8 cellular contexts compared by ENCODE assay signal in genomic region chr16:27316038-27316680, GRCh38. TPM values are rescaled to one million over a fixed set of nuclear protein-coding genes. Genes with fewer than 3 reads are reported as not detected.
DNase-seq lines count a peak whose midpoint lies in the region; ATAC-seq and TF ChIP-seq lines count a peak whose summit lies in the region.

No MANE protein-coding gene starts in this region.

- no peaks in the 10 kb centered on the region for H3K27me3 Mint-ChIP-seq in central memory CD8-positive, alpha-beta T cell
- H3K27me3 Mint-ChIP-seq in naive thymus-derived CD8-positive, alpha-beta T cell, result no peaks in the 10 kb centered on the region

- no peaks in the 10 kb centered on the region for H3K9me3 Mint-ChIP-seq in central memory CD8-positive, alpha-beta T cell
- H3K9me3 Mint-ChIP-seq in naive thymus-derived CD8-positive, alpha-beta T cell, result no peaks in the 10 kb centered on the region

- H3K27ac Mint-ChIP-seq in central memory CD8-positive, alpha-beta T cell (ENCODE audit: low read depth), result peak overlapping the region; percentile 96
- H3K27ac Mint-ChIP-seq in naive thymus-derived CD8-positive, alpha-beta T cell, result peak overlapping the region; percentile 91 to 97 (median 96)

- H3K27ac ChIP-seq in vagina, result peak overlapping the region; percentile 98

- POLR2A ChIA-PET in naive thymus-derived CD8-positive, alpha-beta T cell (lab: Charles Lee), result interaction anchor here (0.9 to 6.3 kb wide), 8 partner anchors 9 to 137 kb away, joined by 3 to 58 read pairs (median 3); partner anchors contain the start of gene NSMCE1

- H3K4me3 ChIP-seq in vagina, result peak overlapping the region; percentile 93 to 97

- no peak for TF ChIP-seq CTCF in vagina (IDR thresholded peaks at IDR 0.05)

- peak overlapping the region; percentile 84 for H3K4me3 Mint-ChIP-seq in central memory CD8-positive, alpha-beta T cell
- H3K4me3 Mint-ChIP-seq in naive thymus-derived CD8-positive, alpha-beta T cell, result peak overlapping the region; percentile 83 to 94 (median 91)

- no peaks in the 10 kb centered on the region for H3K27me3 ChIP-seq in vagina

- no peaks in the 10 kb centered on the region for H3K9me3 ChIP-seq in vagina

- H3K4me1 ChIP-seq in vagina, result peaks cover 75% of the 10 kb centered on the region

- TF ChIP-seq POLR2A in vagina (IDR thresholded peaks at IDR 0.05), result no peak

- ATAC-seq in left ventricle myocardium superior, result no peak
- ATAC-seq in central memory CD8-positive, alpha-beta T cell (replicated peaks; ENCODE audit: extremely low read depth, poor library complexity, severe bottlenecking), result no peak
- no peak for ATAC-seq in naive thymus-derived CD8-positive, alpha-beta T cell
- ATAC-seq in GM21390 (IDR thresholded peaks at IDR 0.05; ENCODE audit: unreplicated experiment), result no peak
- no peak for ATAC-seq in GM21786 (IDR thresholded peaks at IDR 0.05; ENCODE audit: unreplicated experiment)

- peak; percentile 70 for DNase-seq in cardiac septum (ENCODE audit: low spot score)
- no peak for DNase-seq in left ventricle myocardium superior
- no peak for DNase-seq in central memory CD8-positive, alpha-beta T cell (ENCODE audit: low spot score in 2 of 2)
- no peak for DNase-seq in naive thymus-derived CD8-positive, alpha-beta T cell
- DNase-seq in vagina (ENCODE audit: extremely low spot score in 2 of 2), result no peak
- no peak for DNase-seq in medulla oblongata (ENCODE audit: extremely low spot score)

- peaks cover 62% of the 10 kb centered on the region for H3K4me1 Mint-ChIP-seq in central memory CD8-positive, alpha-beta T cell
- H3K4me1 Mint-ChIP-seq in naive thymus-derived CD8-positive, alpha-beta T cell, result peaks cover 48 to 73% (median 66%) of the 10 kb centered on the region in 4 donors

- H3K36me3 Mint-ChIP-seq in central memory CD8-positive, alpha-beta T cell (ENCODE audit: insufficient read depth), result peaks cover 14% of the 10 kb centered on the region
- peaks cover 0 to 18% (median 2%) of the 10 kb centered on the region in 3 donors for H3K36me3 Mint-ChIP-seq in naive thymus-derived CD8-positive, alpha-beta T cell

- intact Hi-C loops in cardiac septum (cut with DNase I), result no loop called here
- intact Hi-C loops in left ventricle myocardium superior (cut with micrococcal nuclease), result no loop called here
- intact Hi-C loops in vagina (cut with DNase I), result no loop called here

- H3K36me3 ChIP-seq in vagina, result no peaks in the 10 kb centered on the region

RNA-seq across cellular contexts. Expression of gene IL4R, which starts 2.4 kb away (rescaled TPM):
- 22.0 TPM for total RNA-seq in cardiac septum
- total RNA-seq in left ventricle myocardium superior, result 9.8 TPM
- 100 to 1,000 TPM; 117 to 120 TPM for total RNA-seq in naive thymus-derived CD8-positive, alpha-beta T cell
- 10 to 100 TPM; 18.8 to 49.4 (median 34.7) TPM for polyA plus RNA-seq in naive thymus-derived CD8-positive, alpha-beta T cell
- 64.1 TPM for total RNA-seq in vagina

RNA-seq across cellular contexts. Expression of gene NSMCE1, which starts 47.6 kb away (rescaled TPM):
- total RNA-seq in cardiac septum (27.2 TPM), left ventricle myocardium superior (34.2 TPM), vagina (24.6 TPM)
- total RNA-seq in naive thymus-derived CD8-positive, alpha-beta T cell, result 10 to 100 TPM; 81.8 to 85.0 TPM
- polyA plus RNA-seq in naive thymus-derived CD8-positive, alpha-beta T cell, result 100 to 1,000 TPM; 177 to 209 (median 185) TPM
